Comparison of ENCODE assay signal across 9 cellular contexts in genomic region chr12:96094201-96094600, GRCh38. TPM values are rescaled to one million over a fixed set of nuclear protein-coding genes. Genes with fewer than 3 reads are reported as not detected.
DNase-seq lines count a peak whose midpoint lies in the region; ATAC-seq and TF ChIP-seq lines count a peak whose summit lies in the region.
"Had no signal": no experiment of that assay in that cellular context is flagged by ENCODE, and none has a peak within 500 bp of the region (broad histone marks: within the 10 kb centered on the region; RNA-seq: fewer than 3 reads in every experiment).

No MANE protein-coding gene starts in this region.

- peak overlapping the region in 1 of 3 experiments; percentile 5; a peak in 1 of 7 replicates for H3K27ac Mint-ChIP-seq in H9

- no peak overlapping the region for H2BK5ac ChIP-seq in H9 (ENCODE audit: insufficient read length, low read length)

- H3K27me3 ChIP-seq in H9 (ENCODE audit: insufficient read depth, low read length) (no peaks in the 10 kb centered on the region), NT2/D1 (ENCODE audit: insufficient read depth, insufficient read length) (no peaks in the 10 kb centered on the region), hepatocyte (no peaks in the 10 kb centered on the region)

- H3K23ac ChIP-seq in H9 (ENCODE audit: insufficient read length, low read depth, low read length), result no peak overlapping the region

- no peak overlapping the region for H4K91ac ChIP-seq in H9 (ENCODE audit: insufficient read length, low read depth, low read length)

- H3K9me3 ChIP-seq in H9 (ENCODE audit: control insufficient read depth, low read depth, low read length) (no peaks in the 10 kb centered on the region), NT2/D1 (ENCODE audit: insufficient read depth, low read length) (peaks cover 21% of the 10 kb centered on the region), hepatocyte (ENCODE audit: low read depth) (no peaks in the 10 kb centered on the region)

- H4K8ac ChIP-seq in H9 (replicated peaks; ENCODE audit: insufficient read length, low read depth, low read length), result no peak overlapping the region

- no peak overlapping the region for H2AFZ ChIP-seq in H9 (ENCODE audit: low read length)
- peak overlapping the region; percentile 19 for H2AFZ ChIP-seq in hepatocyte

- H3K14ac ChIP-seq in H9 (ENCODE audit: insufficient read depth, low read length), result no peak overlapping the region

- H3K36me3 ChIP-seq in NT2/D1 (ENCODE audit: insufficient read depth, insufficient read length, low read length) (no peaks in the 10 kb centered on the region), hepatocyte (replicated peaks; ENCODE audit: insufficient read depth, low read depth) (no peaks in the 10 kb centered on the region)

- H3K4me3 ChIP-seq in NT2/D1 (ENCODE audit: insufficient read length, low read depth) (no peak overlapping the region), hepatocyte (no peak overlapping the region)

- no peak overlapping the region for H3K18ac ChIP-seq in H9 (ENCODE audit: insufficient read length, low read depth, low read length)

- H2BK12ac ChIP-seq in H9 (ENCODE audit: insufficient read length, low read depth, low read length), result no peak overlapping the region

- H3K4ac ChIP-seq in H9 (ENCODE audit: low read depth, low read length), result no peak overlapping the region

- peaks cover 5 to 16% of the 10 kb centered on the region in 2 experiments; a peak in 4 of 5 replicates for H3K9me3 Mint-ChIP-seq in H9

- peaks cover 0 to 6% (median 5%) of the 10 kb centered on the region in 3 experiments; a peak in 5 of 7 replicates for H3K36me3 Mint-ChIP-seq in H9 (ENCODE audit: insufficient read depth in 1 of 3, low read depth in 3 of 3)

- H3K56ac ChIP-seq in H9 (ENCODE audit: insufficient read length, low read depth, low read length), result no peak overlapping the region

- H4K20me1 ChIP-seq in H9 (ENCODE audit: control insufficient read depth, insufficient read depth, insufficient read length) (no peaks in the 10 kb centered on the region), hepatocyte (ENCODE audit: insufficient read depth, poor library complexity, severe bottlenecking) (no peaks in the 10 kb centered on the region)

- H2AK5ac ChIP-seq in H9 (ENCODE audit: insufficient read length, low read length), result no peak overlapping the region

- peaks cover 14 to 15% of the 10 kb centered on the region in 2 experiments for H3K4me1 Mint-ChIP-seq in H9

- H2BK15ac ChIP-seq in H9 (ENCODE audit: low read depth, low read length), result no peak overlapping the region

- peaks cover 4% of the 10 kb centered on the region for H3K27me3 Mint-ChIP-seq in H9 (ENCODE audit: low read depth)

- DNase-seq in CD1c-positive myeloid dendritic cell (ENCODE audit: extremely low spot score), result peak; percentile 8
- peak; percentile 79 for DNase-seq in H9
- peak; percentile 58 for DNase-seq in NT2/D1 (ENCODE audit: low read depth, low spot score)
- no peak for DNase-seq in hepatocyte (ENCODE audit: low spot score)
- DNase-seq in NCI-H2227 treated with DMSO at 0.1 percent for 48 hours (lab: John Stamatoyannopoulos, UW), result no peak
- DNase-seq in G401 (ENCODE audit: low spot score), result no peak
- DNase-seq: activated T-cell treated with anti-CD3 and anti-CD28 coated beads, Interleukin-2, amount 50 U/mL, for 4 hours had no signal

- no peak overlapping the region for H3K27ac ChIP-seq in H9 (ENCODE audit: insufficient read length, low read depth, low read length)
- H3K27ac ChIP-seq in hepatocyte, result no peak overlapping the region

- no peaks in the 10 kb centered on the region for H3K4me1 ChIP-seq in H9 (ENCODE audit: insufficient read depth, low read length)
- H3K4me1 ChIP-seq in NT2/D1 (ENCODE audit: insufficient read depth, insufficient read length), result peaks cover 3% of the 10 kb centered on the region
- H3K4me1 ChIP-seq in hepatocyte (ENCODE audit: insufficient read depth), result no peaks in the 10 kb centered on the region

- in situ Hi-C loops in G401 (cut with HindIII; ENCODE audit: low sequenced_read_pairs), result no loop called here

- H3T11ph ChIP-seq in H9 (ENCODE audit: low read length), result no peak overlapping the region

- WGBS in H9 (ENCODE audit: extremely low coverage, insufficient read length, low lambda C conversion rate), result no CpG with 5 or more reads among the region's 4 CpGs
- WGBS in hepatocyte (ENCODE audit: low lambda C conversion rate, missing lambda C conversion rate), result 24% methylated on average over 4 of the region's 4 CpGs

- no peak overlapping the region for H4K5ac ChIP-seq in H9 (ENCODE audit: insufficient read length, low read depth, low read length)

- H3K23me2 ChIP-seq in H9 (ENCODE audit: insufficient read length, low read depth, low read length, poor library complexity, severe bottlenecking), result no peaks in the 10 kb centered on the region

- H3K79me2 ChIP-seq in H9 (ENCODE audit: insufficient read depth, low read length) (no peaks in the 10 kb centered on the region), hepatocyte (no peaks in the 10 kb centered on the region)

- H3K4me2 ChIP-seq in H9 (ENCODE audit: insufficient read depth, insufficient read length, low read length), result no peak overlapping the region
- no peak overlapping the region for H3K4me2 ChIP-seq in hepatocyte

- TF ChIP-seq CTCF in H9 (conservative IDR thresholded peaks at IDR 0.05) (no peak), hepatocyte (IDR thresholded peaks at IDR 0.05; ENCODE audit: poor library complexity) (no peak)

- H3K9ac ChIP-seq in H9 (ENCODE audit: extremely low read depth, insufficient read length, low read length), result no peak overlapping the region
- no peak overlapping the region for H3K9ac ChIP-seq in NT2/D1 (ENCODE audit: insufficient read length, low read depth)

- no peaks in the 10 kb centered on the region for H3K9me2 ChIP-seq in hepatocyte (replicated peaks; ENCODE audit: insufficient read depth)

- ATAC-seq in HG03565 (IDR thresholded peaks at IDR 0.05; ENCODE audit: unreplicated experiment) (no peak), GM19035 (IDR thresholded peaks at IDR 0.05; ENCODE audit: unreplicated experiment) (no peak)

- H2BK20ac ChIP-seq in H9 (ENCODE audit: low read depth, low read length, poor library complexity, severe bottlenecking), result no peak overlapping the region

- H3K79me1 ChIP-seq in H9 (ENCODE audit: insufficient read depth, low read depth, low read length, poor library complexity, severe bottlenecking), result no peaks in the 10 kb centered on the region

- no peak overlapping the region for H2BK120ac ChIP-seq in H9 (ENCODE audit: low read depth, low read length, poor library complexity, severe bottlenecking)

- no peak overlapping the region for H3K4me3 Mint-ChIP-seq in H9
- H3K4me3 Mint-ChIP-seq: activated T-cell treated with anti-CD3 and anti-CD28 coated beads, Interleukin-2, amount 50 U/mL, for 4 hours had no signal

RNA-seq across cellular contexts. Expression of gene LTA4H, which starts 58.8 kb away (rescaled TPM):
- total RNA-seq in H9 (2021) (141 and 144 TPM in 2 replicates), hepatocyte (89.0 and 90.5 TPM in 2 replicates)
- 35.0 and 42.1 TPM in 2 replicates for polyA plus RNA-seq in hepatocyte
- total RNA-seq in G401 (2014; rRNA removed; shearing (Covaris generic)), result 121 and 165 TPM in 2 replicates

Comparison
In these comparisons a context has a peak if more than half of its experiments do, and no peak if none do; other contexts are left out.
1. DNase-seq: peak in CD1c-positive myeloid dendritic cell (single experiment), H9 (single experiment) and NT2/D1 (single experiment); none in hepatocyte (single experiment), NCI-H2227 treated with DMSO at 0.1 percent for 48 hours (single experiment) and G401 (single experiment).